Comparison of ENCODE assay signal across 35 cellular contexts in genomic region chr12:27873010-27873409, GRCh38.
"Had no signal": no experiment of that assay in that cellular context is flagged by ENCODE, and none has a peak within 500 bp of the region (broad histone marks: within the 10 kb centered on the region; RNA-seq: fewer than 3 reads in every experiment).

No MANE protein-coding gene starts in this region.

- DNase-seq: Karpas-422, Kasumi-1, MG63, MM.1S, MV-4-11, NCI-H1048, NCI-H1092, NCI-H1092 treated with DMSO at 0.1 percent for 48 hours, NCI-H1105, NCI-H1105 treated with DMSO at 0.1 percent for 48 hours, NCI-H1417, NCI-H1417 treated with DMSO at 0.1 percent for 48 hours, NCI-H1436, NCI-H1436 treated with DMSO at 0.1 percent for 48 hours, NCI-H146, NCI-H1694, NCI-H1694 treated with DMSO at 0.1 percent for 48 hours, NCI-H187, NCI-H187 treated with DMSO at 0.1 percent for 48 hours, NCI-H1930, NCI-H2029, NCI-H2029 treated with DMSO at 0.1 percent for 48 hours, NCI-H2081, NCI-H2081 treated with DMSO at 0.1 percent for 48 hours, NCI-H2107, NCI-H2171, NCI-H2171 treated with DMSO at 0.1 percent for 48 hours, NCI-H2227 treated with DMSO at 0.1 percent for 48 hours, NCI-H226, NCI-H345, NCI-H446, NCI-H446 treated with DMSO at 0.1 percent for 48 hours, NCI-H510A, NCI-H510A treated with DMSO at 0.1 percent for 48 hours, NCI-H524 had no signal

- H3K4me3 ChIP-seq: MG63 had no signal

- H3K36me3 ChIP-seq: MG63 had no signal

- H3K9me3 ChIP-seq: MG63 had no signal

- H3K27me3 ChIP-seq: MG63 had no signal
